Comparison of ENCODE assay signal across 22 cellular contexts in the genomic region with DNA sequence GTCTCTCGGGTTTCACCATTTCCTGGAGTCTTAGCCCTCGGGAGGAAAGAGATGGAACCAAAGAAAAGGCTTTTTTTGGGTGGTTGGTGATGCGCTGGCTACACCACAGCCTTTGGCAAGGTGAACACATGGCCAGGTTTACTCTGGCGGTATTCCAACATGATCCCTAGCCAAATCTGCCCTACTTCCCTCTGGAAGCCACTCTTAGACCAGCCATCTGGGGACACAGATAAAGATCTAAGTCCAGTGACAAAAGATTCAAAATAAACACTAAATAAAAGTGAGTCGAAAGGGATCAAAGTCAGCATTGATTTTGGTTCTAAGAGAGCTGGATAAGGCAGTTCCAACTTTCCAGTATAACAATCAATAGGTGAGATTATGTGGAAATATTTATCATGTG.
"Had no signal": no experiment of that assay in that cellular context is flagged by ENCODE, and none has a peak within 500 bp of the region (broad histone marks: within the 10 kb centered on the region; RNA-seq: fewer than 3 reads in every experiment).

No MANE protein-coding gene starts in this region.

- ATAC-seq: activated CD4-positive, CD25-positive, alpha-beta regulatory T cell treated with anti-CD3 and anti-CD28 coated beads, Interleukin-2, amount 50 U/mL, for 24 hours; esophagus mucosa; right cardiac atrium; stimulated activated naive CD8-positive, alpha-beta T cell treated with anti-CD3 and anti-CD28 coated beads, Interleukin-15, Interleukin-2, amounts not matched to agents 100 U/mL and 50 U/mL, for 24 hours had no signal

- H3K27me3 Mint-ChIP-seq: activated CD4-positive, alpha-beta memory T cell treated with anti-CD3 and anti-CD28 coated beads, Interleukin-2, amount 10 ng/mL, durations not matched to agents 7 days and 5 days; activated CD4-positive, alpha-beta T cell treated with anti-CD3 and anti-CD28 coated beads, Interleukin-2, amount 10 ng/mL, durations not matched to agents 24 days and 14 days; activated naive CD4-positive, alpha-beta T cell treated with anti-CD3 and anti-CD28 coated beads, Interleukin-2, amount 50 U/mL, for 24 hours; memory B cell had no signal

- H3K4me1 ChIP-seq: parathyroid adenoma, tibial artery had no signal

- DNase-seq: activated CD4-positive, alpha-beta memory T cell treated with anti-CD3 and anti-CD28 coated beads, Interleukin-2, amount 10 ng/mL, durations not matched to agents 7 days and 5 days; activated CD4-positive, alpha-beta T cell treated with anti-CD3 and anti-CD28 coated beads, Interleukin-2, amount 10 ng/mL, durations not matched to agents 24 days and 14 days; activated gamma-delta T cell treated with Interleukin-2 at 50 U/mL for 16 hours; aorta; caudate nucleus; effector memory CD4-positive, alpha-beta T cell; foreskin melanocyte; glutamatergic neuron; hippocampal formation; nucleus accumbens; right cardiac atrium; stimulated activated CD4-positive, alpha-beta T cell treated with anti-CD3 and anti-CD28 coated beads, Interleukin-12 subunit alpha, Interleukin-12 subunit beta, amount 100 ng/mL, for 4 hours; stimulated activated CD4-positive, alpha-beta T cell treated with anti-CD3 and anti-CD28 coated beads, Interleukin-4, amount 100 ng/mL, for 4 hours; stimulated activated naive CD8-positive, alpha-beta T cell treated with anti-CD3 and anti-CD28 coated beads, Interleukin-15, Interleukin-2, amounts not matched to agents 100 U/mL and 50 U/mL, for 24 hours; tibial artery had no signal

- H2AFZ ChIP-seq: parathyroid adenoma had no signal

- H3K27ac Mint-ChIP-seq: activated CD4-positive, alpha-beta memory T cell treated with anti-CD3 and anti-CD28 coated beads, Interleukin-2, amount 10 ng/mL, durations not matched to agents 7 days and 5 days; activated CD4-positive, alpha-beta T cell treated with anti-CD3 and anti-CD28 coated beads, Interleukin-2, amount 10 ng/mL, durations not matched to agents 24 days and 14 days; activated naive CD4-positive, alpha-beta T cell treated with anti-CD3 and anti-CD28 coated beads, Interleukin-2, amount 50 U/mL, for 24 hours; brain; memory B cell had no signal

- H3K4me1 Mint-ChIP-seq: activated CD4-positive, alpha-beta T cell treated with anti-CD3 and anti-CD28 coated beads, Interleukin-2, amount 10 ng/mL, durations not matched to agents 24 days and 14 days; brain; memory B cell had no signal

- H3K27ac ChIP-seq: parathyroid adenoma, tibial artery, VCaP had no signal

- H3K79me2 ChIP-seq: parathyroid adenoma had no signal

- H3K36me3 ChIP-seq: tibial artery had no signal

- H3K36me3 Mint-ChIP-seq: brain had no signal

- H3K4me3 ChIP-seq: tibial artery had no signal

- H3K4me3 Mint-ChIP-seq: activated CD4-positive, alpha-beta memory T cell treated with anti-CD3 and anti-CD28 coated beads, Interleukin-2, amount 10 ng/mL, durations not matched to agents 7 days and 5 days; activated CD4-positive, alpha-beta T cell treated with anti-CD3 and anti-CD28 coated beads, Interleukin-2, amount 10 ng/mL, durations not matched to agents 24 days and 14 days; activated naive CD4-positive, alpha-beta T cell treated with anti-CD3 and anti-CD28 coated beads, Interleukin-2, amount 50 U/mL, for 24 hours; brain; memory B cell had no signal

- H3K27me3 ChIP-seq: tibial artery had no signal

- H3K9me3 ChIP-seq: tibial artery had no signal
